8 cellular contexts compared by ENCODE assay signal in genomic region chr6:110491644-110492317, GRCh38. TPM values are rescaled to one million over a fixed set of nuclear protein-coding genes. Genes with fewer than 3 reads are reported as not detected.
DNase-seq lines count a peak whose midpoint lies in the region; TF ChIP-seq lines count a peak whose summit lies in the region.
"Had no signal": no experiment of that assay in that cellular context is flagged by ENCODE, and none has a peak within 500 bp of the region (broad histone marks: within the 10 kb centered on the region; RNA-seq: fewer than 3 reads in every experiment).

No MANE protein-coding gene starts in this region.

- peaks cover 6% of the 10 kb centered on the region for H3K4me1 ChIP-seq in smooth muscle cell (ENCODE audit: low read depth)

- no peaks in the 10 kb centered on the region for H3K27me3 ChIP-seq in smooth muscle cell (ENCODE audit: low read depth)

- no peaks in the 10 kb centered on the region for H4K20me1 ChIP-seq in smooth muscle cell (ENCODE audit: low read depth)

- TF ChIP-seq CTCF in smooth muscle cell (IDR thresholded peaks at IDR 0.05; ENCODE audit: borderline replicate concordance, insufficient read depth, poor library complexity, severe bottlenecking): no peak

- H2AFZ ChIP-seq in smooth muscle cell (ENCODE audit: low read depth): peak overlapping the region; percentile 29

- DNase-seq in HT1080 (ENCODE audit: low read depth) (peak; percentile 41), OCI-M1 (lab: John Stamatoyannopoulos, UW) (peak; percentile 40), fibroblast of gingiva (ENCODE audit: low read depth) (peak; percentile 45), smooth muscle cell (lab: John Stamatoyannopoulos, UW; ENCODE audit: unreplicated experiment) (no peak), NCI-H1694 (lab: John Stamatoyannopoulos, UW) (no peak), NCI-H1417 (lab: John Stamatoyannopoulos, UW) (no peak), cerebellar nuclear complex (lab: John Stamatoyannopoulos, UW) (no peak)
- DNase-seq: NCI-H2081 treated with DMSO at 0.1 percent for 48 hours had no signal

- no peaks in the 10 kb centered on the region for H3K9me3 ChIP-seq in smooth muscle cell (replicated peaks; ENCODE audit: low read depth)

- peak overlapping the region; percentile 55 for H3K27ac ChIP-seq in smooth muscle cell (ENCODE audit: low read depth)

- WGBS in smooth muscle cell (ENCODE audit: low lambda C conversion rate): 59% methylated on average over 7 of the region's 7 CpGs

- H3K9ac ChIP-seq in smooth muscle cell (ENCODE audit: low read depth): peak overlapping the region; percentile 53

- no peak overlapping the region for H3K4me3 ChIP-seq in smooth muscle cell

- no peaks in the 10 kb centered on the region for H3K36me3 ChIP-seq in smooth muscle cell (ENCODE audit: low read depth)

- no peaks in the 10 kb centered on the region for H3F3A ChIP-seq in smooth muscle cell (ENCODE audit: low read depth)

- H3K79me2 ChIP-seq in smooth muscle cell (ENCODE audit: low read depth): no peaks in the 10 kb centered on the region

- H3K4me2 ChIP-seq in smooth muscle cell: peak overlapping the region; percentile 46

RNA-seq across cellular contexts. Expression of gene SLC22A16, which starts 15.4 kb away (rescaled TPM):
- total RNA-seq in HT1080 (2014; rRNA removed; shearing (Covaris generic)): not detected in 2 replicates
- not detected in 2 replicates for polyA plus RNA-seq in HT1080 (2015; cell fraction: cytosol; rRNA removed)
- not detected in 2 replicates for polyA plus RNA-seq in HT1080 (2015; cell fraction: nucleus; rRNA removed)
- not detected in 2 replicates for total RNA-seq in smooth muscle cell
- not detected in 2 replicates for polyA plus RNA-seq in smooth muscle cell

Comparison
In these comparisons a context has a peak if more than half of its experiments do, and no peak if none do; other contexts are left out.
1. DNase-seq: peak in HT1080 (single experiment), OCI-M1 (single experiment) and fibroblast of gingiva (single experiment); none in smooth muscle cell (single experiment), NCI-H1694 (single experiment), NCI-H1417 (0 of 3) and cerebellar nuclear complex (0 of 2).